Comparison of ENCODE assay signal across 14 cellular contexts in genomic region chr1:155776414-155776813, GRCh38.
DNase-seq lines count a peak whose midpoint lies in the region; ATAC-seq, FAIRE-seq and TF ChIP-seq lines count a peak whose summit lies in the region.
"Had no signal": no experiment of that assay in that cellular context is flagged by ENCODE, and none has a peak within 500 bp of the region (broad histone marks: within the 10 kb centered on the region; RNA-seq: fewer than 3 reads in every experiment).

No MANE protein-coding gene starts in this region.

- H3K4me1 Mint-ChIP-seq in activated CD8-positive, alpha-beta memory T cell treated with anti-CD3 and anti-CD28 coated beads, Interleukin-2, amount 10 ng/mL, durations not matched to agents 7 days and 5 days: peaks cover 15% of the 10 kb centered on the region
- no peaks in the 10 kb centered on the region for H3K4me1 Mint-ChIP-seq in activated T-helper 17 cell treated with anti-CD3 and anti-CD28 coated beads, Interleukin-2, amount 50 U/mL, for 72 hours
- H3K4me1 Mint-ChIP-seq in progenitor cell of endocrine pancreas (ENCODE audit: low read depth): no peaks in the 10 kb centered on the region

- H3K27ac ChIP-seq in spleen: no peak overlapping the region
- H3K27ac ChIP-seq: brain microvascular endothelial cell, uterus had no signal

- no peak overlapping the region for H3K4me3 Mint-ChIP-seq in activated CD8-positive, alpha-beta memory T cell treated with anti-CD3 and anti-CD28 coated beads, Interleukin-2, amount 10 ng/mL, durations not matched to agents 7 days and 5 days
- H3K4me3 Mint-ChIP-seq in activated T-helper 17 cell treated with anti-CD3 and anti-CD28 coated beads, Interleukin-2, amount 50 U/mL, for 72 hours: no peak overlapping the region
- no peak overlapping the region for H3K4me3 Mint-ChIP-seq in progenitor cell of endocrine pancreas (ENCODE audit: low read depth)

- no peak for ATAC-seq in activated CD8-positive, alpha-beta memory T cell treated with anti-CD3 and anti-CD28 coated beads, Interleukin-2, amount 10 ng/mL, durations not matched to agents 7 days and 5 days
- ATAC-seq in activated T-helper 17 cell treated with anti-CD3 and anti-CD28 coated beads, Interleukin-2, amount 50 U/mL, for 72 hours (replicated peaks): no peak
- ATAC-seq in GM19023 (IDR thresholded peaks at IDR 0.05; ENCODE audit: unreplicated experiment): no peak

- CTCF ChIA-PET in activated CD8-positive, alpha-beta memory T cell treated with anti-CD3 and anti-CD28 coated beads, Interleukin-2, amount 10 ng/mL, durations not matched to agents 7 days and 5 days (lab: Charles Lee): no interaction called here

- FAIRE-seq in D721Med (lab: Jason Lieb, UNC): no peak
- FAIRE-seq: endothelial cell of umbilical vein, H54 had no signal

- TF ChIP-seq POLR2A in spleen (IDR thresholded peaks at IDR 0.05): no peak

- TF ChIP-seq CTCF in progenitor cell of endocrine pancreas (IDR thresholded peaks at IDR 0.05; ENCODE audit: unreplicated experiment): no peak
- TF ChIP-seq CTCF in spleen (IDR thresholded peaks at IDR 0.05 in 8 of 11, conservative IDR thresholded peaks at IDR 0.05 in 3 of 11): no peak
- TF ChIP-seq CTCF in D721Med (IDR thresholded peaks at IDR 0.05; ENCODE audit: insufficient read depth, missing control alignments): no peak

- H3K4me1 ChIP-seq in spleen: peaks cover 0 to 9% (median 0%) of the 10 kb centered on the region in 6 donors
- H3K4me1 ChIP-seq: uterus had no signal

- no peak overlapping the region for H3K4me3 ChIP-seq in spleen
- H3K4me3 ChIP-seq: lung, uterus had no signal

- H3K36me3 ChIP-seq in spleen: peaks cover 7 to 100% (median 82%) of the 10 kb centered on the region in 6 donors
- H3K36me3 ChIP-seq: uterus had no signal

- H3K27ac Mint-ChIP-seq in activated CD8-positive, alpha-beta memory T cell treated with anti-CD3 and anti-CD28 coated beads, Interleukin-2, amount 10 ng/mL, durations not matched to agents 7 days and 5 days: peak overlapping the region; percentile 72
- H3K27ac Mint-ChIP-seq in activated T-helper 17 cell treated with anti-CD3 and anti-CD28 coated beads, Interleukin-2, amount 50 U/mL, for 72 hours: peak overlapping the region; percentile 68
- H3K27ac Mint-ChIP-seq in progenitor cell of endocrine pancreas: peak overlapping the region; percentile 31

- peaks cover 52% of the 10 kb centered on the region for H3K36me3 Mint-ChIP-seq in activated CD8-positive, alpha-beta memory T cell treated with anti-CD3 and anti-CD28 coated beads, Interleukin-2, amount 10 ng/mL, durations not matched to agents 7 days and 5 days
- peaks cover 82% of the 10 kb centered on the region for H3K36me3 Mint-ChIP-seq in activated T-helper 17 cell treated with anti-CD3 and anti-CD28 coated beads, Interleukin-2, amount 50 U/mL, for 72 hours (ENCODE audit: low read depth)
- peaks cover 26% of the 10 kb centered on the region for H3K36me3 Mint-ChIP-seq in progenitor cell of endocrine pancreas (ENCODE audit: insufficient read depth)

- WGBS in spleen, 5 donors: 76 to 91% (median 80%) methylated on average over 4 of the region's 4 CpGs

- H3K27me3 Mint-ChIP-seq in activated CD8-positive, alpha-beta memory T cell treated with anti-CD3 and anti-CD28 coated beads, Interleukin-2, amount 10 ng/mL, durations not matched to agents 7 days and 5 days: no peaks in the 10 kb centered on the region
- no peaks in the 10 kb centered on the region for H3K27me3 Mint-ChIP-seq in activated T-helper 17 cell treated with anti-CD3 and anti-CD28 coated beads, Interleukin-2, amount 50 U/mL, for 72 hours
- no peaks in the 10 kb centered on the region for H3K27me3 Mint-ChIP-seq in progenitor cell of endocrine pancreas

- no peaks in the 10 kb centered on the region for H3K9me3 ChIP-seq in spleen
- H3K9me3 ChIP-seq: uterus had no signal

- DNase-seq in activated CD8-positive, alpha-beta memory T cell treated with anti-CD3 and anti-CD28 coated beads, Interleukin-2, amount 10 ng/mL, durations not matched to agents 7 days and 5 days: no peak
- DNase-seq in activated CD8-positive, alpha-beta memory T cell treated with anti-CD3 and anti-CD28 coated beads, Interleukin-2, amount 50 U/mL, for 48 hours: no peak
- peak; percentile 7 for DNase-seq in LHCN-M2 (ENCODE audit: low read depth)
- no peak for DNase-seq in progenitor cell of endocrine pancreas (ENCODE audit: low spot score, unreplicated experiment)
- no peak for DNase-seq in spleen
- no peak for DNase-seq in D721Med (ENCODE audit: insufficient read length, low spot score)
- DNase-seq: brain microvascular endothelial cell; stimulated activated CD8-positive, alpha-beta memory T cell treated with anti-CD3 and anti-CD28 coated beads, Interleukin-4, amount 100 ng/mL, for 48 hours; uterus had no signal

- intact Hi-C loops in spleen (cut with DNase I; ENCODE audit: low total_unique reads): no loop called here

- H3K9me3 Mint-ChIP-seq in activated CD8-positive, alpha-beta memory T cell treated with anti-CD3 and anti-CD28 coated beads, Interleukin-2, amount 10 ng/mL, durations not matched to agents 7 days and 5 days (ENCODE audit: low read depth): no peaks in the 10 kb centered on the region
- H3K9me3 Mint-ChIP-seq in activated T-helper 17 cell treated with anti-CD3 and anti-CD28 coated beads, Interleukin-2, amount 50 U/mL, for 72 hours: no peaks in the 10 kb centered on the region
- H3K9me3 Mint-ChIP-seq in progenitor cell of endocrine pancreas (ENCODE audit: low read depth): no peaks in the 10 kb centered on the region

- H3K27me3 ChIP-seq in spleen (replicated peaks in 1 of 7): no peaks in the 10 kb centered on the region
- H3K27me3 ChIP-seq: brain microvascular endothelial cell, uterus had no signal
